ENCODE assay signal across 9 cellular contexts in the genomic region with DNA sequence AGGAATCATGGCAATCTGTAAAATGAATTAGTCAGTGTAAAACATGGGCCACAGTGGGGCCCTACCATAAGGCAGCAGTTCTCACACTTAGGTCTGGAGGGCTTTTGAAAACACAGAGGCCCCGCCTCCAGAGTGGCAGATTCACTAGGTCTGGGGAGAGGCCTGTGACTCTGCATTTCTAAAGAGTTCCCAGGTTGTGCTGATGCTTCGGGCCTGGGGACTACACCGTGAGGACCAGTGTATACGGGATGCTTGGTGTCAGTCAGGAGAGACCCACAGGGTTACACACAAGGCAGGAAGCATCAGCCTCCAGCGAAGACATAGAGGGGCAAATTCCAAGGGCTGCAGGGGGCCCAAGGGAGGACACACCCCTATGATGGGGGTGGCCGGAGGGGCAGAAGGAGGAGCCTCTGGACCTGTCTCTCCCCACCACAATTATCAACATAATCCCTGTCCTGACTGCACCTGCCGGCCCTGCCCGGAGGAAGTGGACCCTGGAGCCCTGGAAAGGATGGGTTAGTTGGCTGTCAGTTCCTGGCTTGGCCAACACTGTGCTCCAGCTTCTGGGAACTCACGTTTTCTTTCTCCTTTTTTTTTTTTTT. TPM values are rescaled to one million over a fixed set of nuclear protein-coding genes. Genes with fewer than 3 reads are reported as not detected.
DNase-seq lines count a peak whose midpoint lies in the region; ATAC-seq and TF ChIP-seq lines count a peak whose summit lies in the region.
"Had no signal": no experiment of that assay in that cellular context is flagged by ENCODE, and none has a peak within 500 bp of the region (broad histone marks: within the 10 kb centered on the region; RNA-seq: fewer than 3 reads in every experiment).

No MANE protein-coding gene starts in this region.

- DNase-seq in NK-92 treated with Interleukin-12 subunit alpha and Interleukin-12 subunit beta, amount 100 ng/mL, for 24 hours (lab: John Stamatoyannopoulos, UW) = peak; percentile 65
- DNase-seq in NK-92 (lab: John Stamatoyannopoulos, UW; ENCODE audit: unreplicated experiment) = no peak
- DNase-seq in MM.1S = no peak
- peak; percentile 73 for DNase-seq in neural progenitor cell (ENCODE audit: low spot score)
- DNase-seq in T1000 (lab: John Stamatoyannopoulos, UW) = no peak
- DNase-seq in SK-N-SH = no peak
- DNase-seq in sciatic nerve (ENCODE audit: low spot score) = no peak

- no peaks in the 10 kb centered on the region for H3K9me3 ChIP-seq in MM.1S (replicated peaks; ENCODE audit: insufficient read depth, low read length)
- no peaks in the 10 kb centered on the region for H3K9me3 ChIP-seq in neural progenitor cell (ENCODE audit: low read depth)
- no peaks in the 10 kb centered on the region for H3K9me3 ChIP-seq in SK-N-SH

- H3K27me3 Mint-ChIP-seq in activated naive CD4-positive, alpha-beta T cell treated with anti-CD3 and anti-CD28 coated beads, Interleukin-2, amount 50 U/mL, for 24 hours = no peaks in the 10 kb centered on the region
- H3K27me3 Mint-ChIP-seq in neural progenitor cell (ENCODE audit: insufficient read depth, low read depth) = peaks cover 25% of the 10 kb centered on the region

- H3K4me2 ChIP-seq in MM.1S (ENCODE audit: low read depth, low read length) = peak overlapping the region; percentile 24; the same call in 1 of the 2 replicates
- H3K4me2 ChIP-seq in neural progenitor cell = peak overlapping the region; percentile 21
- no peak overlapping the region for H3K4me2 ChIP-seq in SK-N-SH

- H4K20me1 ChIP-seq in MM.1S (ENCODE audit: insufficient read depth, low read length) (no peaks in the 10 kb centered on the region), neural progenitor cell (ENCODE audit: low read depth) (peaks cover 4% of the 10 kb centered on the region), SK-N-SH (ENCODE audit: insufficient read depth) (no peaks in the 10 kb centered on the region)

- H3K9me2 ChIP-seq in MM.1S (replicated peaks; ENCODE audit: insufficient read depth, low read length) = no peaks in the 10 kb centered on the region
- H3K9me2 ChIP-seq in SK-N-SH = no peaks in the 10 kb centered on the region

- H3K4me3 Mint-ChIP-seq in activated naive CD4-positive, alpha-beta T cell treated with anti-CD3 and anti-CD28 coated beads, Interleukin-2, amount 50 U/mL, for 24 hours = peak overlapping the region; percentile 70
- peak overlapping the region; percentile 52 for H3K4me3 Mint-ChIP-seq in neural progenitor cell

- H3K4me1 ChIP-seq in MM.1S (ENCODE audit: low read length) = peaks cover 45% of the 10 kb centered on the region
- peaks cover 13% of the 10 kb centered on the region for H3K4me1 ChIP-seq in neural progenitor cell
- H3K4me1 ChIP-seq in SK-N-SH (ENCODE audit: control insufficient read depth in 1 of 2, insufficient read depth in 2 of 2, low read depth in 1 of 2, low read length in 1 of 2) = peaks cover 0 to 14% of the 10 kb centered on the region in 2 experiments; a peak in 1 of 4 replicates

- H3K36me3 ChIP-seq in MM.1S (replicated peaks; ENCODE audit: insufficient read depth, low read length) (no peaks in the 10 kb centered on the region), neural progenitor cell (no peaks in the 10 kb centered on the region), SK-N-SH (replicated peaks in 1 of 2; ENCODE audit: control insufficient read depth in 1 of 2, insufficient read depth in 2 of 2, low read length in 1 of 2) (no peaks in the 10 kb centered on the region)

- H3K27me3 ChIP-seq in MM.1S (replicated peaks; ENCODE audit: insufficient read depth, low read length) (no peaks in the 10 kb centered on the region), neural progenitor cell (no peaks in the 10 kb centered on the region), SK-N-SH (ENCODE audit: insufficient read depth) (no peaks in the 10 kb centered on the region)

- POLR2A ChIA-PET in SK-N-SH (lab: Yijun Ruan, JAX) = interaction anchor here (0.7 to 3.1 kb wide), 2 partner anchors 75 to 119 kb away, joined by 3 to 27 read pairs; a partner anchor contains a TSS

- TF ChIP-seq RAD21 in SK-N-SH (IDR thresholded peaks at IDR 0.05; ENCODE audit: low read length) = no peak

- intact Hi-C loops in sciatic nerve (cut with DNase I) = loop anchor here (5.0 kb wide), 1 partner anchor 120 kb away; a partner anchor contains a TSS

- TF ChIP-seq CTCF in MM.1S (IDR thresholded peaks at IDR 0.05; ENCODE audit: low read length) (no peak), neural progenitor cell (IDR thresholded peaks at IDR 0.05) (no peak), SK-N-SH (IDR thresholded peaks at IDR 0.05) (no peak)

- H3K36me3 Mint-ChIP-seq in activated naive CD4-positive, alpha-beta T cell treated with anti-CD3 and anti-CD28 coated beads, Interleukin-2, amount 50 U/mL, for 24 hours = no peaks in the 10 kb centered on the region
- no peaks in the 10 kb centered on the region for H3K36me3 Mint-ChIP-seq in neural progenitor cell

- no peaks in the 10 kb centered on the region for H3K9me3 Mint-ChIP-seq in activated naive CD4-positive, alpha-beta T cell treated with anti-CD3 and anti-CD28 coated beads, Interleukin-2, amount 50 U/mL, for 24 hours
- H3K9me3 Mint-ChIP-seq in neural progenitor cell = no peaks in the 10 kb centered on the region

- H3F3A ChIP-seq in MM.1S (ENCODE audit: insufficient read depth, low read length) = peaks cover 10% of the 10 kb centered on the region
- peaks cover 15% of the 10 kb centered on the region for H3F3A ChIP-seq in neural progenitor cell (ENCODE audit: low read depth)
- no peaks in the 10 kb centered on the region for H3F3A ChIP-seq in SK-N-SH (replicated peaks; ENCODE audit: insufficient read depth)

- H3K27ac Mint-ChIP-seq in activated naive CD4-positive, alpha-beta T cell treated with anti-CD3 and anti-CD28 coated beads, Interleukin-2, amount 50 U/mL, for 24 hours = peak overlapping the region; percentile 68
- H3K27ac Mint-ChIP-seq in neural progenitor cell = peak overlapping the region; percentile 44

- TF ChIP-seq EP300 in SK-N-SH (IDR thresholded peaks at IDR 0.05; ENCODE audit: borderline replicate concordance in 1 of 2, low read depth in 1 of 2, low read length in 1 of 2) = no peak

- H3K27ac ChIP-seq in MM.1S (ENCODE audit: low read length) (no peak overlapping the region), neural progenitor cell (no peak overlapping the region), SK-N-SH (ENCODE audit: low read depth in 2 of 2, low read length in 1 of 2) (no peak overlapping the region)

- H3K9ac ChIP-seq in MM.1S (ENCODE audit: low read length) = no peak overlapping the region
- H3K9ac ChIP-seq in neural progenitor cell = no peak overlapping the region
- H3K9ac ChIP-seq in SK-N-SH = no peak overlapping the region

- peaks cover 53% of the 10 kb centered on the region for H3K4me1 Mint-ChIP-seq in activated naive CD4-positive, alpha-beta T cell treated with anti-CD3 and anti-CD28 coated beads, Interleukin-2, amount 50 U/mL, for 24 hours
- peaks cover 46% of the 10 kb centered on the region for H3K4me1 Mint-ChIP-seq in neural progenitor cell

- H2AFZ ChIP-seq in MM.1S (ENCODE audit: low read length) (peak overlapping the region; percentile 71), neural progenitor cell (replicated peaks) (no peak overlapping the region), SK-N-SH (ENCODE audit: low read depth) (no peak overlapping the region)

- CTCF ChIA-PET in SK-N-SH (lab: Yijun Ruan, JAX) = interaction anchor here (0.6 to 36.6 kb wide), 46 partner anchors 9 to 185 kb away, joined by 3 to 678 read pairs (median 6); a partner anchor contains a TSS

- H3K79me2 ChIP-seq in MM.1S (ENCODE audit: low read length) (no peaks in the 10 kb centered on the region), neural progenitor cell (ENCODE audit: low read depth) (no peaks in the 10 kb centered on the region), SK-N-SH (ENCODE audit: insufficient read depth) (no peaks in the 10 kb centered on the region)

- 86% methylated on average over 9 of the region's 9 CpGs for WGBS in SK-N-SH (ENCODE audit: low lambda C conversion rate)

- H3K4me3 ChIP-seq in MM.1S (ENCODE audit: low read length) = no peak overlapping the region
- no peak overlapping the region for H3K4me3 ChIP-seq in neural progenitor cell
- no peak overlapping the region for H3K4me3 ChIP-seq in SK-N-SH (ENCODE audit: low read depth in 2 of 2, low read length in 1 of 2)

- ATAC-seq in sciatic nerve = no peak

TF ChIP-seq in SK-N-SH, 30 proteins besides CTCF, POLR2A, EP300 and RAD21:
- TF ChIP-seq, protein P1, sequence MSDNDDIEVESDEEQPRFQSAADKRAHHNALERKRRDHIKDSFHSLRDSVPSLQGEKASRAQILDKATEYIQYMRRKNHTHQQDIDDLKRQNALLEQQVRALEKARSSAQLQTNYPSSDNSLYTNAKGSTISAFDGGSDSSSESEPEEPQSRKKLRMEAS (IDR thresholded peaks at IDR 0.05; ENCODE audit: low read depth) = no peak

RNA-seq across cellular contexts. Expression of a gene that starts 46.7 kb away (rescaled TPM):
- total RNA-seq in neural progenitor cell (ENCODE audit: low replicate concordance) (0.06 and 0.12 TPM in 2 replicates), sciatic nerve (19.7 TPM)
- not detected in 2 replicates for polyA plus RNA-seq in SK-N-SH (2012; rRNA removed)
- polyA plus RNA-seq in SK-N-SH (2012; cell fraction: cytosol; rRNA removed) = 0.01 TPM in 1 of 2 replicates, not detected in the other
- polyA plus RNA-seq in SK-N-SH (2012; cell fraction: nucleus; rRNA removed) = 0.13 and 0.16 TPM in 2 replicates
- total RNA-seq: MCF 10A had no signal

Comparison
In these comparisons a context has a peak if more than half of its experiments do, and no peak if none do; other contexts are left out.
1. DNase-seq: peak in NK-92 treated with Interleukin-12 subunit alpha and Interleukin-12 subunit beta, amount 100 ng/mL, for 24 hours (single experiment) and neural progenitor cell (single experiment); none in NK-92 (single experiment), MM.1S (single experiment), T1000 (single experiment), SK-N-SH (single experiment) and sciatic nerve (single experiment).
2. RNA of a gene that starts 46.7 kb away (total RNA-seq): 19.7 TPM in sciatic nerve (single experiment); 0.06 to 0.12 TPM in neural progenitor cell; every median in the first group is over 10 times any median in the second.